21 cellular contexts compared by ENCODE assay signal in the genomic region with DNA sequence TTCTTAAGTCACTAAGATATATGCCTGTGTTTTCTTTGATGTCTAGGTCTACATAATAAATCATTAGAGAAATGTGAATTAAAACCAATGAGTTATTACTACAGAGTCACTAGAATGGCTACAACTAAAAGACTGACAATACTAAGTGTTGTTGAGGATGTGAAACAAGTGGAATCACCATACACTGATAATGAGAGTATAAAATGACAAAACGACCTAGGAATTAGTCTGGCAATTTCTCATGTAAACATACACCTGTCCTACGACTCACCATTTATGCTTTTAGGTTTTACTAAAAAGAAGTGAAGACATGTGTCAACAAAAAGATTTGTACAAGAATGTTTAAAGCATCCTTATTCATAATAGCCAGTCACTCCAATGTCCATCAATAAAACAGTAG.
"Had no signal": no experiment of that assay in that cellular context is flagged by ENCODE, and none has a peak within 500 bp of the region (broad histone marks: within the 10 kb centered on the region; RNA-seq: fewer than 3 reads in every experiment).

No MANE protein-coding gene starts in this region.

- ATAC-seq: activated CD8-positive, alpha-beta memory T cell treated with anti-CD3 and anti-CD28 coated beads, Interleukin-2, amount 10 ng/mL, durations not matched to agents 7 days and 5 days; K562; SK-N-SH treated with all-trans-retinoic acid at 6 μM for 48 hours had no signal

- DNase-seq: activated CD4-positive, CD25-positive, alpha-beta regulatory T cell; activated CD8-positive, alpha-beta memory T cell treated with anti-CD3 and anti-CD28 coated beads, Interleukin-2, amount 10 ng/mL, durations not matched to agents 7 days and 5 days; activated effector memory CD4-positive, alpha-beta T cell treated with anti-CD3 and anti-CD28 coated beads, Interleukin-2, amount 50 U/mL, for 16 hours; activated naive CD4-positive, alpha-beta T cell treated with anti-CD3 and anti-CD28 coated beads, Interleukin-2, amount 10 ng/mL, durations not matched to agents 7 days and 5 days; amygdala; Kasumi-1; NCI-H1105 treated with DMSO at 0.1 percent for 48 hours; NCI-H1436 treated with DMSO at 0.1 percent for 48 hours; NCI-H187; NCI-H2081; NCI-H510A treated with DMSO at 0.1 percent for 48 hours; NCI-H69; NK-92 treated with Interleukin-12 subunit alpha and Interleukin-12 subunit beta, amount 100 ng/mL, for 24 hours; SHP77; SW 1271; T-helper 2 cell had no signal

- H3K4me3 Mint-ChIP-seq: activated CD8-positive, alpha-beta memory T cell treated with anti-CD3 and anti-CD28 coated beads, Interleukin-2, amount 10 ng/mL, durations not matched to agents 7 days and 5 days; activated naive CD4-positive, alpha-beta T cell treated with anti-CD3 and anti-CD28 coated beads, Interleukin-2, amount 10 ng/mL, durations not matched to agents 7 days and 5 days; brain had no signal

- H3K4me1 ChIP-seq: SJSA1 had no signal

- H3K9me3 ChIP-seq: SJSA1 had no signal

- H3K27ac ChIP-seq: cardiac muscle cell, SJSA1 had no signal

- H3K4me1 Mint-ChIP-seq: brain had no signal

- H3K27ac Mint-ChIP-seq: brain had no signal

- H3K9me3 Mint-ChIP-seq: brain had no signal

- H3K27me3 Mint-ChIP-seq: activated CD8-positive, alpha-beta memory T cell treated with anti-CD3 and anti-CD28 coated beads, Interleukin-2, amount 10 ng/mL, durations not matched to agents 7 days and 5 days; activated naive CD4-positive, alpha-beta T cell treated with anti-CD3 and anti-CD28 coated beads, Interleukin-2, amount 10 ng/mL, durations not matched to agents 7 days and 5 days; brain had no signal

- H3K36me3 ChIP-seq: cardiac muscle cell, SJSA1 had no signal

- H3K4me3 ChIP-seq: cardiac muscle cell, K562, SJSA1 had no signal

- H3K36me3 Mint-ChIP-seq: brain had no signal

- H3K27me3 ChIP-seq: cardiac muscle cell, SJSA1 had no signal
